8 cellular contexts compared by ENCODE assay signal in genomic region chr4:25312496-25313193, GRCh38. TPM values are rescaled to one million over a fixed set of nuclear protein-coding genes. Genes with fewer than 3 reads are reported as not detected.
A peak's percentile ranks its signal among the peaks of the same experiment; 100 is the strongest.
DNase-seq lines count a peak whose midpoint lies in the region; ATAC-seq and TF ChIP-seq lines count a peak whose summit lies in the region.

A gene with protein sequence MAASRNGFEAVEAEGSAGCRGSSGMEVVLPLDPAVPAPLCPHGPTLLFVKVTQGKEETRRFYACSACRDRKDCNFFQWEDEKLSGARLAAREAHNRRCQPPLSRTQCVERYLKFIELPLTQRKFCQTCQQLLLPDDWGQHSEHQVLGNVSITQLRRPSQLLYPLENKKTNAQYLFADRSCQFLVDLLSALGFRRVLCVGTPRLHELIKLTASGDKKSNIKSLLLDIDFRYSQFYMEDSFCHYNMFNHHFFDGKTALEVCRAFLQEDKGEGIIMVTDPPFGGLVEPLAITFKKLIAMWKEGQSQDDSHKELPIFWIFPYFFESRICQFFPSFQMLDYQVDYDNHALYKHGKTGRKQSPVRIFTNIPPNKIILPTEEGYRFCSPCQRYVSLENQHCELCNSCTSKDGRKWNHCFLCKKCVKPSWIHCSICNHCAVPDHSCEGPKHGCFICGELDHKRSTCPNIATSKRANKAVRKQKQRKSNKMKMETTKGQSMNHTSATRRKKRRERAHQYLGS (plus strand): TSS chr4:25312774. CDS start chr4:25312810, 36 bp downstream.

- peak within 1 kb of the TSS; percentile 72 for H3K4me2 ChIP-seq in OCI-LY1 (ENCODE audit: low read length)

- H3K9ac ChIP-seq in OCI-LY1 (ENCODE audit: low read length): peak within 1 kb of the TSS; percentile 78

- peak within 1 kb of the TSS; percentile 69; the same call in 1 of the 2 replicates for H2AFZ ChIP-seq in OCI-LY1 (ENCODE audit: low read length)

- H3K27me3 ChIP-seq in OCI-LY1 (ENCODE audit: insufficient read depth, low read length): no peaks in the 10 kb centered on the region

- peak; percentile 79 for TF ChIP-seq CTCF in OCI-LY1 (IDR thresholded peaks at IDR 0.05; ENCODE audit: low read length)
- TF ChIP-seq CTCF in epithelial cell of esophagus (IDR thresholded peaks at IDR 0.05; ENCODE audit: insufficient read depth, low read depth, low read length, missing control alignments): peak; percentile 86

- H3K4me3 ChIP-seq in OCI-LY1 (ENCODE audit: low read depth, low read length, poor library complexity, severe bottlenecking) (peak within 1 kb of the TSS; percentile 86), epithelial cell of esophagus (ENCODE audit: low read length) (peak within 1 kb of the TSS; percentile 96)

- no peaks in the 10 kb centered on the region for H4K20me1 ChIP-seq in OCI-LY1 (ENCODE audit: insufficient read depth, low read length)

- H3K9me2 ChIP-seq in OCI-LY1 (ENCODE audit: low read depth, low read length): no peaks in the 10 kb centered on the region

- peak; percentile 71 for DNase-seq in DMS114 treated with DMSO at 0.1 percent for 48 hours (lab: John Stamatoyannopoulos, UW; ENCODE audit: unreplicated experiment)
- peak; percentile 88 for DNase-seq in HuH-7 (ENCODE audit: low spot score)
- peak; percentile 87 for DNase-seq in activated CD8-positive, alpha-beta memory T cell treated with anti-CD3 and anti-CD28 coated beads, Interleukin-2, amount 50 U/mL, for 4 hours
- DNase-seq in epithelial cell of esophagus (ENCODE audit: low read depth): peak; percentile 93
- peak; percentile 89 for DNase-seq in mucosa of gallbladder (ENCODE audit: low spot score)
- DNase-seq in stimulated activated CD8-positive, alpha-beta memory T cell treated with anti-CD3 and anti-CD28 coated beads, Interleukin-4, amount 100 ng/mL, for 4 hours (ENCODE audit: low read depth in 2 of 2, low spot score in 1 of 2): peak; percentile 76 to 80

- no peaks in the 10 kb centered on the region for H3K79me2 ChIP-seq in OCI-LY1 (ENCODE audit: insufficient read depth, low read length)

- 0 out of 2 replicates have a peak, but pooled peaks cover 5% of the 10 kb centered on the region for H3K36me3 ChIP-seq in OCI-LY1 (ENCODE audit: insufficient read depth, low read length)

- H3K27ac ChIP-seq in OCI-LY1 (ENCODE audit: low read depth, low read length, poor library complexity, severe bottlenecking): no peak within 1 kb of the TSS

- no peaks in the 10 kb centered on the region for H3K9me3 ChIP-seq in OCI-LY1 (ENCODE audit: low read length)

- ATAC-seq in GM21515 (IDR thresholded peaks at IDR 0.05; ENCODE audit: unreplicated experiment): peak; percentile 79

- H3F3A ChIP-seq in OCI-LY1 (ENCODE audit: insufficient read depth, low read length): no peaks in the 10 kb centered on the region

- peaks cover 24% of the 10 kb centered on the region for H3K4me1 ChIP-seq in OCI-LY1 (ENCODE audit: insufficient read depth, low read length, severe bottlenecking)

RNA-seq across cellular contexts. Expression of the gene that starts here (rescaled TPM):
- total RNA-seq in mucosa of gallbladder: 8.3 TPM
